Comparison of ENCODE assay signal across 2 cellular contexts in genomic region chr19:49911381-49912145, GRCh38.
TF ChIP-seq lines count a peak whose summit lies in the region.

No MANE protein-coding gene starts in this region.

TF ChIP-seq in IMR-90, 13 proteins besides CTCF, POLR2A, EP300 and RAD21:
- TF ChIP-seq MAFK (IDR thresholded peaks at IDR 0.05; ENCODE audit: low read depth, low read length) (no peak), RFX5 (IDR thresholded peaks at IDR 0.05; ENCODE audit: low read depth, low read length) (no peak), SMC3 (IDR thresholded peaks at IDR 0.05; ENCODE audit: low read depth, low read length) (no peak), FOS (IDR thresholded peaks at IDR 0.05; ENCODE audit: low read depth, low read length) (no peak), MAZ (IDR thresholded peaks at IDR 0.05; ENCODE audit: borderline replicate concordance, low read depth, low read length) (no peak), MXI1 (IDR thresholded peaks at IDR 0.05; ENCODE audit: borderline replicate concordance, low read depth, low read length) (no peak), USF2 (IDR thresholded peaks at IDR 0.05; ENCODE audit: low read depth, low read length) (no peak), NFE2L2 (IDR thresholded peaks at IDR 0.05; ENCODE audit: low read depth, low read length) (no peak), BHLHE40 (IDR thresholded peaks at IDR 0.05; ENCODE audit: low read depth, low read length) (no peak)

TF ChIP-seq in K562, 482 proteins besides CTCF, POLR2A, EP300 and RAD21:
- TF ChIP-seq FOXJ2 (tag; IDR thresholded peaks at IDR 0.05) (no peak), NFRKB (IDR thresholded peaks at IDR 0.05; ENCODE audit: low read depth) (no peak), BCL6 (CRISPR knock-in tag; IDR thresholded peaks at IDR 0.05) (no peak), NEUROD1 (IDR thresholded peaks at IDR 0.05; ENCODE audit: borderline replicate concordance, low read depth, low read length, partially characterized antibody) (no peak), ZNF445 (CRISPR knock-in tag; IDR thresholded peaks at IDR 0.05; ENCODE audit: low read depth) (no peak), CHAMP1 (IDR thresholded peaks at IDR 0.05) (no peak), RAD51 (IDR thresholded peaks at IDR 0.05; ENCODE audit: borderline replicate concordance, low read depth) (no peak), POLR2G (IDR thresholded peaks at IDR 0.05; ENCODE audit: low read depth, low read length) (peak; percentile 23; the same call in 1 of the 2 replicates), SUPT5H (IDR thresholded peaks at IDR 0.05) (peak; percentile 52; the same call in 1 of the 2 replicates), POLR2AphosphoS2 (IDR thresholded peaks at IDR 0.05; ENCODE audit: low read length) (no peak), MYNN (IDR thresholded peaks at IDR 0.05) (no peak), MYNN (CRISPR knock-in tag; IDR thresholded peaks at IDR 0.05) (no peak), SAFB2 (IDR thresholded peaks at IDR 0.05; ENCODE audit: borderline replicate concordance, low read depth, low read length, severe bottlenecking) (no peak), GTF2E2 (tag; IDR thresholded peaks at IDR 0.05) (no peak)
